Comparison of ENCODE assay signal across 8 cellular contexts in the genomic region with DNA sequence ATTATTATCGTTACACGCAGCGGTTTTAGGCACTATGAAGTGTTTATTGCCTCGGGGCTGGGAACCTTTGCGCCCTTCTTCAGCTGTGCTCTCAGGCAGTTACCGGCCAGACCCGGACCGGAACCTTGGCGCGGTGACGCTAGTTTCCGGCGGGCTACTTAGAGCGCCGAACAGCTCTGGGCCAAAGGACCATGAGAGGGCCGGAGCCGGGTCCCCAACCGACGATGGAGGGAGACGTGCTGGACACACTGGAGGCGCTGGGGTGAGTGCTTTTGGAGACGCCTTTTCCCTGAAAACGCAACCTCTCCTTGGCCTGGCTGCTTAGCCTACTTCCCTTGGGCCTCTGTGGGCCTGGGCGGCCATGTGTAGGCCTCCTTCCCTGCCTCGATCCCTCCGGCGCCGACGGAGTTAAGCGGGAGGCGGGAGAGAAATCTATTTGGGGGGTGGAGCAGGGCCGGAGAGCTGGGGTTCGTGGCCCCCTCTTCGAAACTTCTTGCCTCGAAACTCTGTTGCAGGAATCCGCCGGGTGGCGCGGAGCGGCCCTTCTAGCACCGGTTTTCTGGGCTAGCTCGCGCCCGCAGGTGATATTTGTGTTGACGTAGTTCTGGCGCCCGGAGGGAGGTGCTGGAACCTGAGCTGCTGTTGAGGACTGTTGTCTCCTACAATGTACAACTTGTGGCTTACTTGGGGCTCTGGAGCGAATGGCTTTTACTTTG. TPM values are rescaled to one million over a fixed set of nuclear protein-coding genes. Genes with fewer than 3 reads are reported as not detected.
DNase-seq lines count a peak whose midpoint lies in the region; ATAC-seq and TF ChIP-seq lines count a peak whose summit lies in the region.

A gene (plus strand): TSS at position 157 of the 716 bp plus-strand sequence. CDS start 35 bp downstream, at position 192.

- H3K9me3 Mint-ChIP-seq in activated B cell treated with CpG ODN at 0.5 μM for 24 hours (no peaks in the 10 kb centered on the region), immature natural killer cell (no peaks in the 10 kb centered on the region)

- H3K36me3 Mint-ChIP-seq in activated B cell treated with CpG ODN at 0.5 μM for 24 hours (ENCODE audit: low read depth) (peaks cover 11% of the 10 kb centered on the region), immature natural killer cell (no peaks in the 10 kb centered on the region)

- H3K9me3 ChIP-seq in AG04450 (ENCODE audit: control insufficient read depth, insufficient read depth, low read length) (no peaks in the 10 kb centered on the region), spleen (no peaks in the 10 kb centered on the region)

- peaks cover 0 to 11% (median 0%) of the 10 kb centered on the region in 6 donors for H3K36me3 ChIP-seq in spleen

- DNase-seq in AG04450 (ENCODE audit: low read depth, low spot score) (peak; percentile 69), NCI-H2196 treated with DMSO at 0.1 percent for 48 hours (lab: John Stamatoyannopoulos, UW; ENCODE audit: unreplicated experiment) (peak; percentile 6), activated B cell treated with CpG ODN at 0.5 μM for 24 hours (peak; percentile 92), caudate nucleus (lab: John Stamatoyannopoulos, UW) (peak; percentile 12 to 92 (median 83)), immature natural killer cell (peak; percentile 85 to 87 (median 86)), spleen (peak; percentile 97)

- peaks cover 35% of the 10 kb centered on the region for H3K4me1 Mint-ChIP-seq in activated B cell treated with CpG ODN at 0.5 μM for 24 hours
- H3K4me1 Mint-ChIP-seq in immature natural killer cell = peaks cover 27 to 44% of the 10 kb centered on the region in 2 donors

- H3K4me3 ChIP-seq in AG04450 (ENCODE audit: low read depth, low read length) (peak within 1 kb of the TSS; percentile 92), spleen (peak within 1 kb of the TSS; percentile 67 to 94 (median 86))

- intact Hi-C loops in activated B cell treated with CpG ODN at 0.5 μM for 24 hours (cut with micrococcal nuclease) = loop anchor here (1.0 to 5.0 kb wide), 7 partner anchors 21 to 1328 kb away; a partner anchor contains a TSS
- intact Hi-C loops in spleen (cut with DNase I; ENCODE audit: low total_unique reads) = no loop called here

- no peaks in the 10 kb centered on the region for H3K27me3 ChIP-seq in AG04450 (ENCODE audit: control insufficient read depth, insufficient read depth, low read length)
- H3K27me3 ChIP-seq in spleen (replicated peaks in 1 of 7) = no peaks in the 10 kb centered on the region

- CTCF ChIA-PET in AG04450 (lab: Charles Lee) (interaction anchor here (0.7 to 3.6 kb wide), 9 partner anchors 13 to 458 kb away, joined by 3 to 30 read pairs (median 7); no protein-coding TSS in a partner anchor), activated B cell treated with CpG ODN at 0.5 μM for 24 hours (lab: Charles Lee) (interaction anchor here (0.7 to 3.2 kb wide), 9 partner anchors 14 to 245 kb away, joined by 3 to 32 read pairs (median 8); a partner anchor contains a TSS)

- POLR2A ChIA-PET in AG04450 (lab: Yijun Ruan, JAX) = interaction anchor here (0.7 to 2.2 kb wide), 7 partner anchors 13 to 458 kb away, joined by 3 to 9 read pairs (median 4); a partner anchor contains a TSS
- POLR2A ChIA-PET in activated B cell treated with CpG ODN at 0.5 μM for 24 hours (lab: Charles Lee) = interaction anchor here (0.6 to 2.6 kb wide), 12 partner anchors 11 to 234 kb away, joined by 3 to 13 read pairs (median 6); a partner anchor contains a TSS

- H3K4me1 ChIP-seq in spleen = peaks cover 15 to 35% (median 25%) of the 10 kb centered on the region in 6 donors

- ATAC-seq in GM18868 (IDR thresholded peaks at IDR 0.05; ENCODE audit: unreplicated experiment) (peak; percentile 94), HG03103 (IDR thresholded peaks at IDR 0.05; ENCODE audit: low read depth, unreplicated experiment) (peak; percentile 83), activated B cell treated with CpG ODN at 0.5 μM for 24 hours (ENCODE audit: low read depth) (peak; percentile 90)

- TF ChIP-seq POLR2A in spleen (IDR thresholded peaks at IDR 0.05) = peak in 2 of 3 donors; percentile 5 to 29

- H3K27me3 Mint-ChIP-seq in activated B cell treated with CpG ODN at 0.5 μM for 24 hours = peaks cover 2% of the 10 kb centered on the region
- H3K27me3 Mint-ChIP-seq in immature natural killer cell (ENCODE audit: low read depth in 3 of 3) = peaks cover 7 to 19% (median 10%) of the 10 kb centered on the region in 3 donors

- H3K27ac ChIP-seq in AG04450 (ENCODE audit: low read depth, low read length) (peak within 1 kb of the TSS; percentile 85), caudate nucleus (ENCODE audit: low read depth, low read length) (peak within 1 kb of the TSS; percentile 87), spleen (peak within 1 kb of the TSS; percentile 85 to 93 (median 90))

- no peak; the same call in none of the 2 replicates for TF ChIP-seq CTCF in AG04450 (IDR thresholded peaks at IDR 0.05; ENCODE audit: low read depth, low read length)
- TF ChIP-seq CTCF in activated B cell treated with CpG ODN at 0.5 μM for 24 hours (IDR thresholded peaks at IDR 0.05) = no peak
- peak in 1 of 11 experiments; percentile 11 for TF ChIP-seq CTCF in spleen (IDR thresholded peaks at IDR 0.05 in 8 of 11, conservative IDR thresholded peaks at IDR 0.05 in 3 of 11)

- 0 to 3% (median 1%) methylated on average over 17 to 48 of the region's 48 CpGs for WGBS in spleen, 5 donors

- H3K4me3 Mint-ChIP-seq in activated B cell treated with CpG ODN at 0.5 μM for 24 hours (peak within 1 kb of the TSS; percentile 97), immature natural killer cell (peak within 1 kb of the TSS; percentile 97 to 98 (median 97))

- H3K27ac Mint-ChIP-seq in activated B cell treated with CpG ODN at 0.5 μM for 24 hours (peak within 1 kb of the TSS; percentile 91), immature natural killer cell (peak within 1 kb of the TSS; percentile 86 to 98 (median 97))

RNA-seq across cellular contexts. Expression of the gene that starts here (rescaled TPM):
- 11.4 and 19.6 TPM in 2 replicates for polyA plus RNA-seq in AG04450 (2011; rRNA removed)
- 3.3 and 7.3 TPM in 2 replicates for polyA minus RNA-seq in AG04450 (2011; rRNA and poly(A)+ RNA removed)
- 29.9 and 30.7 TPM in 2 replicates for total RNA-seq in activated B cell treated with CpG ODN at 0.5 μM for 24 hours
- 1 to 10 TPM; 1.6 to 7.0 (median 4.0) TPM for polyA plus RNA-seq in immature natural killer cell
- 10 to 100 TPM; 15.8 to 32.3 (median 18.4) TPM for total RNA-seq in spleen
- 10 to 100 TPM in 1 of 3 donors, 1 to 10 TPM in 2; 5.7 to 11.0 (median 7.6) TPM for polyA plus RNA-seq in spleen

Comparison
In these comparisons a context has a peak if more than half of its experiments do, and no peak if none do; other contexts are left out.
1. Peak in every context shown above with its lines: DNase-seq, ATAC-seq, H3K4me3 ChIP-seq and H3K27ac ChIP-seq.
2. DNase-seq: peak in every context shown above with its lines; median percentile 97 in spleen; 92 in activated B cell treated with CpG ODN at 0.5 μM for 24 hours; 86 in immature natural killer cell; 83 in caudate nucleus; 69 in AG04450; 6 in NCI-H2196 treated with DMSO at 0.1 percent for 48 hours.